Comparison of ENCODE assay signal across 8 cellular contexts in the genomic region with DNA sequence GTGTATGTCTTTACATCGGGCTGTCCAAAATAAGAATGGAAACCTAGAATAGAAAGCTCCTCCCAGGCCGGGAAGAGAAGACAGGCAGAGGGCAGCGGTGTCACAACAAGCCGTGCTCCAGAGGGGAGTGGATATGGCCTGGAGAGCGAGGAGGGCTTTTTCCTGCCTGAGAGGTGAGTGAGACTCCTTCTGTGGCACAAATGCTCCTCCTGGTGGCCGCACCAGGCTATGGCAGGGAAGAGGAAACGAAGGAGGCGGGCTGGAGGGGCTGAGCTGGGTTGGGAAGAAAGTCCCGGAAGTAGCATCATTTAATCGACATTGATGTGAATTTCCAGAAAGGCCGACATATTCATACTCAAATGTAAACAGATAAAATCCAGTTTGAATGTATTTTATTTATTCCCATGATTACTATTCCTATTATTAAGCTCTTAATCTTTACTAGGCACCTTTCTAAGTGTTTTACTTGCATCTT. TPM values are rescaled to one million over a fixed set of nuclear protein-coding genes. Genes with fewer than 3 reads are reported as not detected.
DNase-seq lines count a peak whose midpoint lies in the region; ATAC-seq and TF ChIP-seq lines count a peak whose summit lies in the region.

No MANE protein-coding gene starts in this region.

- DNase-seq in GM06990 (ENCODE audit: extremely low read depth, insufficient read length), result peak; percentile 48
- peak; percentile 76 for DNase-seq in NCI-H1105 treated with DMSO at 0.1 percent for 48 hours (lab: John Stamatoyannopoulos, UW)
- DNase-seq in SKM-1 (lab: John Stamatoyannopoulos, UW; ENCODE audit: unreplicated experiment), result peak; percentile 90
- DNase-seq in activated naive CD4-positive, alpha-beta T cell treated with anti-CD3 and anti-CD28 coated beads, Interleukin-2, amount 10 ng/mL, durations not matched to agents 7 days and 5 days, result peak; percentile 85
- DNase-seq in glutamatergic neuron, result peak; percentile 92
- peak; percentile 73 to 97 (median 88) for DNase-seq in posterior cingulate gyrus
- DNase-seq in upper lobe of left lung, result peak in 1 of 2 donors; percentile 79

- H3K27ac Mint-ChIP-seq in activated naive CD4-positive, alpha-beta T cell treated with anti-CD3 and anti-CD28 coated beads, Interleukin-2, amount 10 ng/mL, durations not matched to agents 7 days and 5 days, result peak overlapping the region; percentile 38
- no peak overlapping the region for H3K27ac Mint-ChIP-seq in glutamatergic neuron (ENCODE audit: unreplicated experiment)

- intact Hi-C loops in posterior cingulate gyrus (cut with DNase I), result loop anchor here (1.0 kb wide), 1 partner anchor 61 kb away; no protein-coding TSS in a partner anchor

- TF ChIP-seq CTCF in GM06990 (IDR thresholded peaks at IDR 0.05; ENCODE audit: insufficient read depth, low read length, poor library complexity, severe bottlenecking) (peak; percentile 98), glutamatergic neuron (IDR thresholded peaks at IDR 0.05; ENCODE audit: partially characterized antibody, unreplicated experiment) (peak; percentile 95), upper lobe of left lung (IDR thresholded peaks at IDR 0.05) (peak; percentile 90 to 96 (median 93))

- WGBS in upper lobe of left lung, 2 donors, result 3 to 5% methylated on average over 10 to 11 of the region's 11 CpGs

- H3K36me3 ChIP-seq in GM06990 (ENCODE audit: control insufficient read depth, insufficient read depth, low read length), result no peaks in the 10 kb centered on the region
- no peaks in the 10 kb centered on the region for H3K36me3 ChIP-seq in upper lobe of left lung

- TF ChIP-seq POLR2A in upper lobe of left lung (IDR thresholded peaks at IDR 0.05), result no peak

- no peaks in the 10 kb centered on the region for H3K9me3 ChIP-seq in upper lobe of left lung

- no peaks in the 10 kb centered on the region for H3K36me3 Mint-ChIP-seq in activated naive CD4-positive, alpha-beta T cell treated with anti-CD3 and anti-CD28 coated beads, Interleukin-2, amount 10 ng/mL, durations not matched to agents 7 days and 5 days
- peaks cover 6% of the 10 kb centered on the region for H3K36me3 Mint-ChIP-seq in glutamatergic neuron (ENCODE audit: unreplicated experiment)

- peak; percentile 90 to 96 for ATAC-seq in upper lobe of left lung (ENCODE audit: low FRiP score in 2 of 2)
- no peak for ATAC-seq in GM21526 (IDR thresholded peaks at IDR 0.05; ENCODE audit: low FRiP score, unreplicated experiment)

- H3K4me3 Mint-ChIP-seq in activated naive CD4-positive, alpha-beta T cell treated with anti-CD3 and anti-CD28 coated beads, Interleukin-2, amount 10 ng/mL, durations not matched to agents 7 days and 5 days, result no peak overlapping the region
- H3K4me3 Mint-ChIP-seq in glutamatergic neuron (ENCODE audit: unreplicated experiment), result peak overlapping the region; percentile 72

- no peak overlapping the region for H3K4me3 ChIP-seq in GM06990 (replicated peaks; ENCODE audit: low read depth, low read length)
- no peak overlapping the region for H3K4me3 ChIP-seq in upper lobe of left lung

- peaks cover 75% of the 10 kb centered on the region for H3K27me3 Mint-ChIP-seq in activated naive CD4-positive, alpha-beta T cell treated with anti-CD3 and anti-CD28 coated beads, Interleukin-2, amount 10 ng/mL, durations not matched to agents 7 days and 5 days
- H3K27me3 Mint-ChIP-seq in glutamatergic neuron (ENCODE audit: unreplicated experiment), result peaks cover 7% of the 10 kb centered on the region

- H3K27me3 ChIP-seq in GM06990 (replicated peaks; ENCODE audit: control insufficient read depth, insufficient read depth, low read length) (peaks cover 3% of the 10 kb centered on the region; the same call in 1 of the 2 replicates), upper lobe of left lung (peaks cover 0 to 17% (median 5%) of the 10 kb centered on the region in 4 donors)

- no peak for TF ChIP-seq EP300 in upper lobe of left lung (IDR thresholded peaks at IDR 0.05)

- H3K4me1 Mint-ChIP-seq in activated naive CD4-positive, alpha-beta T cell treated with anti-CD3 and anti-CD28 coated beads, Interleukin-2, amount 10 ng/mL, durations not matched to agents 7 days and 5 days, result peaks cover 6% of the 10 kb centered on the region
- peaks cover 4% of the 10 kb centered on the region for H3K4me1 Mint-ChIP-seq in glutamatergic neuron (ENCODE audit: low read depth, unreplicated experiment)

- no peaks in the 10 kb centered on the region for H3K9me3 Mint-ChIP-seq in activated naive CD4-positive, alpha-beta T cell treated with anti-CD3 and anti-CD28 coated beads, Interleukin-2, amount 10 ng/mL, durations not matched to agents 7 days and 5 days
- no peaks in the 10 kb centered on the region for H3K9me3 Mint-ChIP-seq in glutamatergic neuron (ENCODE audit: unreplicated experiment)

- H3K4me1 ChIP-seq in upper lobe of left lung, result peaks cover 0 to 7% (median 4%) of the 10 kb centered on the region in 4 donors

- H3K27ac ChIP-seq in upper lobe of left lung, result no peak overlapping the region

- CTCF ChIA-PET in activated naive CD4-positive, alpha-beta T cell treated with anti-CD3 and anti-CD28 coated beads, Interleukin-2, amount 10 ng/mL, durations not matched to agents 7 days and 5 days (lab: Charles Lee), result interaction anchor here (0.6 to 8.7 kb wide), 45 partner anchors 9 to 372 kb away, joined by 3 to 337 read pairs (median 4); partner anchors contain the start of genes GPATCH4, SMG5 and TMEM79

RNA-seq across cellular contexts. Expression of gene MEF2D, which starts 54.7 kb away (rescaled TPM):
- total RNA-seq in glutamatergic neuron (ENCODE audit: unreplicated experiment) (50.0 TPM), upper lobe of left lung (100 to 1,000 TPM in 2 of 6 donors, 10 to 100 TPM in 4; 42.7 to 146 (median 58.7) TPM)
